ENCODE assay signal across 8 cellular contexts in genomic region chr10:86693721-86694369, GRCh38. TPM values are rescaled to one million over a fixed set of nuclear protein-coding genes. Genes with fewer than 3 reads are reported as not detected.
DNase-seq lines count a peak whose midpoint lies in the region; ATAC-seq and TF ChIP-seq lines count a peak whose summit lies in the region.

No MANE protein-coding gene starts in this region.

- WGBS in aorta, 2 donors, result 16 to 18% methylated on average over 10 of the region's 10 CpGs

- intact Hi-C loops in Caco-2 (cut with micrococcal nuclease; ENCODE audit: unreplicated experiment) (loop anchor here (1.0 kb wide), 1 partner anchor 205 kb away; no protein-coding TSS in a partner anchor), aorta (cut with DNase I) (no loop called here)
- intact Hi-C loops in activated T-helper 2 cell treated with anti-CD3 and anti-CD28 coated beads, Interferon-gamma antibody, Interleukin-2, Interleukin-4, amounts not matched to agents 10 μg/mL and 5 μg/mL and 100 μg/mL, durations not matched to agents 14 hours and 24 hours and 36 hours (cut with micrococcal nuclease), result no loop called here

- CTCF ChIA-PET in Caco-2 (lab: Charles Lee), result no interaction called here

- no peak overlapping the region for H3K27ac Mint-ChIP-seq in Caco-2 (ENCODE audit: unreplicated experiment)
- H3K27ac Mint-ChIP-seq in activated T-helper 2 cell treated with anti-CD3 and anti-CD28 coated beads, Interferon-gamma antibody, Interleukin-2, Interleukin-4, amounts not matched to agents 10 μg/mL and 5 μg/mL and 100 μg/mL, durations not matched to agents 14 hours and 24 hours and 36 hours, result no peak overlapping the region

- peaks cover 2% of the 10 kb centered on the region for H3K27me3 Mint-ChIP-seq in Caco-2 (ENCODE audit: insufficient read depth, unreplicated experiment)
- peaks cover 11% of the 10 kb centered on the region for H3K27me3 Mint-ChIP-seq in activated T-helper 2 cell treated with anti-CD3 and anti-CD28 coated beads, Interferon-gamma antibody, Interleukin-2, Interleukin-4, amounts not matched to agents 10 μg/mL and 5 μg/mL and 100 μg/mL, durations not matched to agents 14 hours and 24 hours and 36 hours (ENCODE audit: low read depth)

- H3K27ac ChIP-seq in aorta (ENCODE audit: low read depth in 1 of 2, low read length in 2 of 2), result no peak overlapping the region

- TF ChIP-seq CTCF in Caco-2 (IDR thresholded peaks at IDR 0.05; ENCODE audit: insufficient read depth in 1 of 2, low read depth in 1 of 2, low read length in 1 of 2, severe bottlenecking in 1 of 2, unreplicated experiment in 1 of 2), result peak; percentile 72 to 81

- POLR2A ChIA-PET in Caco-2 (lab: Charles Lee), result interaction anchor here (0.6 kb wide), 1 partner anchor 56 kb away, joined by 7 read pairs; no protein-coding TSS in a partner anchor

- H3K4me1 ChIP-seq in Caco-2, result no peaks in the 10 kb centered on the region
- no peaks in the 10 kb centered on the region for H3K4me1 ChIP-seq in aorta (ENCODE audit: control insufficient read depth in 1 of 2, insufficient read depth in 2 of 2, low read length in 2 of 2)

- no peaks in the 10 kb centered on the region for H3K9me3 Mint-ChIP-seq in Caco-2 (ENCODE audit: unreplicated experiment)
- no peaks in the 10 kb centered on the region for H3K9me3 Mint-ChIP-seq in activated T-helper 2 cell treated with anti-CD3 and anti-CD28 coated beads, Interferon-gamma antibody, Interleukin-2, Interleukin-4, amounts not matched to agents 10 μg/mL and 5 μg/mL and 100 μg/mL, durations not matched to agents 14 hours and 24 hours and 36 hours

- H3K27me3 ChIP-seq in Caco-2 (replicated peaks; ENCODE audit: control insufficient read depth, insufficient read depth, low read length) (no peaks in the 10 kb centered on the region), aorta (ENCODE audit: control insufficient read depth in 1 of 2, insufficient read depth in 2 of 2, low read length in 1 of 2) (no peaks in the 10 kb centered on the region)

- no peaks in the 10 kb centered on the region for H3K4me1 Mint-ChIP-seq in Caco-2 (ENCODE audit: low read depth, unreplicated experiment)
- H3K4me1 Mint-ChIP-seq in activated T-helper 2 cell treated with anti-CD3 and anti-CD28 coated beads, Interferon-gamma antibody, Interleukin-2, Interleukin-4, amounts not matched to agents 10 μg/mL and 5 μg/mL and 100 μg/mL, durations not matched to agents 14 hours and 24 hours and 36 hours (ENCODE audit: low read depth), result no peaks in the 10 kb centered on the region

- ATAC-seq in HG02885 (IDR thresholded peaks at IDR 0.05; ENCODE audit: poor library complexity, unreplicated experiment) (peak; percentile 69), aorta (ENCODE audit: low FRiP score) (peak; percentile 33), HG03457 (IDR thresholded peaks at IDR 0.05; ENCODE audit: unreplicated experiment) (no peak)

- H3K4me3 ChIP-seq in Caco-2 (ENCODE audit: low read depth, low read length), result no peak overlapping the region
- no peak overlapping the region for H3K4me3 ChIP-seq in aorta (ENCODE audit: low read length in 2 of 2)

- DNase-seq in Caco-2 (peak in 1 of 2 experiments; percentile 60), T-helper 9 cell (peak; percentile 25), cerebellar cortex (ENCODE audit: low spot score) (peak; percentile 29), medulla oblongata (ENCODE audit: extremely low spot score) (peak; percentile 50), aorta (peak in 1 of 2 donors; percentile 78)
- no peak for DNase-seq in activated T-helper 2 cell treated with anti-CD3 and anti-CD28 coated beads, Interferon-gamma antibody, Interleukin-2, Interleukin-4, amounts not matched to agents 10 μg/mL and 5 μg/mL and 100 μg/mL, durations not matched to agents 14 hours and 24 hours and 36 hours (ENCODE audit: low spot score)

- H3K4me3 Mint-ChIP-seq in Caco-2 (ENCODE audit: unreplicated experiment), result no peak overlapping the region
- no peak overlapping the region for H3K4me3 Mint-ChIP-seq in activated T-helper 2 cell treated with anti-CD3 and anti-CD28 coated beads, Interferon-gamma antibody, Interleukin-2, Interleukin-4, amounts not matched to agents 10 μg/mL and 5 μg/mL and 100 μg/mL, durations not matched to agents 14 hours and 24 hours and 36 hours (ENCODE audit: low read depth)

- H3K36me3 Mint-ChIP-seq in Caco-2 (ENCODE audit: insufficient read depth, unreplicated experiment), result peaks cover 4% of the 10 kb centered on the region
- H3K36me3 Mint-ChIP-seq in activated T-helper 2 cell treated with anti-CD3 and anti-CD28 coated beads, Interferon-gamma antibody, Interleukin-2, Interleukin-4, amounts not matched to agents 10 μg/mL and 5 μg/mL and 100 μg/mL, durations not matched to agents 14 hours and 24 hours and 36 hours (ENCODE audit: low read depth), result no peaks in the 10 kb centered on the region

- no peaks in the 10 kb centered on the region for H3K9me3 ChIP-seq in Caco-2
- H3K9me3 ChIP-seq in aorta (ENCODE audit: control insufficient read depth, low read length), result no peaks in the 10 kb centered on the region

- H3K36me3 ChIP-seq in Caco-2 (ENCODE audit: control insufficient read depth, insufficient read depth, low read length) (no peaks in the 10 kb centered on the region), aorta (ENCODE audit: control insufficient read depth in 1 of 2, insufficient read depth in 2 of 2, low read length in 1 of 2) (peaks cover 0 to 2% of the 10 kb centered on the region in 2 donors)

- BruUV-seq in Caco-2 (replicated peaks; lab: Mats Ljungman, UMichigan), result no TSS peak

RNA-seq across cellular contexts. Expression of gene LDB3, which starts 25.5 kb away (rescaled TPM):
- total RNA-seq in Caco-2 (2022), result 0.09 TPM in 1 of 2 replicates, not detected in the other
- total RNA-seq in aorta, result 100 to 1,000 TPM in 1 of 2 donors, 10 to 100 TPM in 1; 67.9 to 132 TPM
- 10 to 100 TPM; 11.0 to 32.6 TPM for polyA plus RNA-seq in aorta
- 0.05 TPM in 1 of 2 replicates, not detected in the other for total RNA-seq in activated T-helper 2 cell treated with anti-CD3 and anti-CD28 coated beads, Interferon-gamma antibody, Interleukin-2, Interleukin-4, amounts not matched to agents 10 μg/mL and 5 μg/mL and 100 μg/mL, durations not matched to agents 14 hours and 24 hours and 36 hours

RNA-seq across cellular contexts. Expression of gene OPN4, which starts 39.5 kb away (rescaled TPM):
- total RNA-seq in Caco-2 (2022) (not detected in 2 replicates), aorta (under 1 TPM in 1 of 2 donors, not detected in 1; 0.36 TPM)
- not detected for polyA plus RNA-seq in aorta
- not detected in 2 replicates for total RNA-seq in activated T-helper 2 cell treated with anti-CD3 and anti-CD28 coated beads, Interferon-gamma antibody, Interleukin-2, Interleukin-4, amounts not matched to agents 10 μg/mL and 5 μg/mL and 100 μg/mL, durations not matched to agents 14 hours and 24 hours and 36 hours

Comparison
In these comparisons a context has a peak if more than half of its experiments do, and no peak if none do; other contexts are left out.
1. RNA of gene LDB3, which starts 25.5 kb away (total RNA-seq): 67.9 to 132 TPM in aorta; 0.09 TPM in Caco-2 and 0.05 TPM in activated T-helper 2 cell treated with anti-CD3 and anti-CD28 coated beads, Interferon-gamma antibody, Interleukin-2, Interleukin-4, amounts not matched to agents 10 μg/mL and 5 μg/mL and 100 μg/mL, durations not matched to agents 14 hours and 24 hours and 36 hours; every median in the first group is over 10 times any median in the second.